Comparison of ENCODE assay signal across 21 cellular contexts in the genomic region with DNA sequence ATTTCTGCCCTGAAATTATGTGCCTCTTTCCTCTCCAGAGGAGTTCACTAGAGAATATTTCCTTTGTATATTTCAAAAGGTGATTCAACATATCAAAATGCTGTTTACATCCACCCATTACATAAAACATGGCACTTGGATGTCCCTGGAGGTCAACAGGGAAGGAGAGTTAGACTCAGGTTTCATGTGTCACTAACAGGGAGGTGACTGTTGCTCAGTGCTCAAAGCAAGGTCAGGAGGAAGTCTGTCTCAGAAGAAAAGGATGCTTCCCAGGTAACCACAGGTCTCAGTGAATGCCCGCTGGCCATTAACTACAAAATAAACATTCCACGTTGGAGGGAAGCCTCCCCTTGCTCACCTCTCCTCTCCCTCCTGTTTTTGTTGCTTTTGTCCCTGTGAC.
A peak's percentile ranks its signal among the peaks of the same experiment; 100 is the strongest.
DNase-seq lines count a peak whose midpoint lies in the region; ATAC-seq and TF ChIP-seq lines count a peak whose summit lies in the region.
"Had no signal": no experiment of that assay in that cellular context is flagged by ENCODE, and none has a peak within 500 bp of the region (broad histone marks: within the 10 kb centered on the region; RNA-seq: fewer than 3 reads in every experiment).

No MANE protein-coding gene starts in this region.

- H3K9me3 Mint-ChIP-seq in natural killer cell: no peaks in the 10 kb centered on the region

- peak; percentile 77 for DNase-seq in HT-29 (ENCODE audit: low spot score)
- DNase-seq in RPMI7951 (ENCODE audit: low read depth): peak; percentile 3
- peak; percentile 21 for DNase-seq in kidney epithelial cell (ENCODE audit: low read depth)
- DNase-seq in HuH-7 (ENCODE audit: low spot score): no peak
- DNase-seq in natural killer cell: no peak
- no peak for DNase-seq in NOMO-1 (lab: John Stamatoyannopoulos, UW; ENCODE audit: unreplicated experiment in 2 of 2)
- DNase-seq in HPDE6-E6E7 (ENCODE audit: extremely low spot score): no peak
- DNase-seq: activated CD4-positive, alpha-beta T cell treated with anti-CD3 and anti-CD28 coated beads for 4 hours; activated gamma-delta T cell; anterior cingulate cortex; effector memory CD4-positive, alpha-beta T cell; KBM-7; NCI-H1436 treated with DMSO at 0.1 percent for 48 hours; NCI-H524; nucleus accumbens; OCI-M1; right lobe of liver; stimulated activated CD4-positive, alpha-beta T cell treated with anti-CD3 and anti-CD28 coated beads, Interleukin-1b, Interleukin-23, amount 100 ng/mL, for 48 hours had no signal

- H4K20me1 ChIP-seq in BLaER1 treated with 17β-estradiol and CSF1 and Interleukin-3, amounts not matched to agents 10 nM and 100 nM: no peaks in the 10 kb centered on the region

- no peak overlapping the region for H3K27ac ChIP-seq in BLaER1 treated with 17β-estradiol and CSF1 and Interleukin-3, amounts not matched to agents 10 nM and 100 nM
- H3K27ac ChIP-seq: right lobe of liver had no signal

- no peak overlapping the region for H3K27ac Mint-ChIP-seq in natural killer cell

- H3K9ac ChIP-seq in BLaER1 treated with 17β-estradiol and CSF1 and Interleukin-3, amounts not matched to agents 10 nM and 100 nM: no peak overlapping the region

- H3K4me1 ChIP-seq in BLaER1 treated with 17β-estradiol and CSF1 and Interleukin-3, amounts not matched to agents 10 nM and 100 nM: peaks cover 6 to 17% (median 9%) of the 10 kb centered on the region in 10 experiments; a peak in 16 of 20 replicates
- H3K4me1 ChIP-seq: right lobe of liver had no signal

- intact Hi-C loops in natural killer cell (cut with micrococcal nuclease): no loop called here

- no peak overlapping the region for H3K4me3 Mint-ChIP-seq in natural killer cell

- TF ChIP-seq CTCF in kidney epithelial cell (IDR thresholded peaks at IDR 0.05; ENCODE audit: insufficient read depth, low read length, poor library complexity, severe bottlenecking) (no peak), natural killer cell (IDR thresholded peaks at IDR 0.05) (no peak)

- H3K27me3 ChIP-seq in BLaER1 treated with 17β-estradiol and CSF1 and Interleukin-3, amounts not matched to agents 10 nM and 100 nM: no peaks in the 10 kb centered on the region
- H3K27me3 ChIP-seq in kidney epithelial cell (ENCODE audit: control insufficient read depth, insufficient read depth, low read length): no peaks in the 10 kb centered on the region
- H3K27me3 ChIP-seq: right lobe of liver had no signal

- H3K36me3 ChIP-seq in BLaER1 treated with 17β-estradiol and CSF1 and Interleukin-3, amounts not matched to agents 10 nM and 100 nM: no peaks in the 10 kb centered on the region
- no peaks in the 10 kb centered on the region for H3K36me3 ChIP-seq in kidney epithelial cell (ENCODE audit: control insufficient read depth, insufficient read depth, low read length)
- H3K36me3 ChIP-seq: right lobe of liver had no signal

- H3K4me1 Mint-ChIP-seq in natural killer cell: no peaks in the 10 kb centered on the region

- H3K9me3 ChIP-seq in BLaER1 treated with 17β-estradiol and CSF1 and Interleukin-3, amounts not matched to agents 10 nM and 100 nM (replicated peaks in 1 of 11): peaks cover 6 to 24% (median 13%) of the 10 kb centered on the region in 11 experiments; a peak in 14 of 22 replicates
- H3K9me3 ChIP-seq: right lobe of liver had no signal

- peaks cover 11 to 24% of the 10 kb centered on the region in 2 donors for H3K27me3 Mint-ChIP-seq in natural killer cell (ENCODE audit: low read depth in 2 of 2)

- ATAC-seq in natural killer cell: no peak
- ATAC-seq: left lobe of liver, right lobe of liver had no signal

- H3K36me3 Mint-ChIP-seq in natural killer cell: no peaks in the 10 kb centered on the region

- H3K4me2 ChIP-seq in BLaER1 treated with 17β-estradiol and CSF1 and Interleukin-3, amounts not matched to agents 10 nM and 100 nM: peak overlapping the region in 8 of 11 experiments; percentile 1 to 55 (median 44); a peak in 13 of 22 replicates

- H3K4me3 ChIP-seq in BLaER1 treated with 17β-estradiol and CSF1 and Interleukin-3, amounts not matched to agents 10 nM and 100 nM: no peak overlapping the region
- no peak overlapping the region for H3K4me3 ChIP-seq in kidney epithelial cell (ENCODE audit: low read depth, low read length)
- H3K4me3 ChIP-seq: GM12878, right lobe of liver had no signal

Comparison
In these comparisons a context has a peak if more than half of its experiments do, and no peak if none do; other contexts are left out.
1. DNase-seq: peak in HT-29 (single experiment), RPMI7951 (single experiment) and kidney epithelial cell (single experiment); none in HuH-7 (single experiment), natural killer cell (single experiment), NOMO-1 (0 of 2) and HPDE6-E6E7 (single experiment).